ENCODE assay signal across 10 cellular contexts in genomic region chr16:68993885-68994284, GRCh38.
DNase-seq lines count a peak whose midpoint lies in the region; ATAC-seq and TF ChIP-seq lines count a peak whose summit lies in the region.
"Had no signal": no experiment of that assay in that cellular context is flagged by ENCODE, and none has a peak within 500 bp of the region (broad histone marks: within the 10 kb centered on the region; RNA-seq: fewer than 3 reads in every experiment).

No MANE protein-coding gene starts in this region.

- no peak overlapping the region for H3K9ac ChIP-seq in HUES64 (ENCODE audit: low read depth, low read length)
- H3K9ac ChIP-seq in colonic mucosa (ENCODE audit: low read depth in 2 of 2, low read length in 2 of 2) = no peak overlapping the region

- 91% methylated on average over 1 of the region's 1 CpG for WGBS in HUES64
- 41 to 69% methylated on average over 1 of the region's 1 CpG for WGBS in lung, 2 donors

- intact Hi-C loops in colonic mucosa (cut with DNase I) = loop anchor here (10.0 kb wide), 1 partner anchor 111 kb away; the partner anchor contains the start of gene HAS3
- intact Hi-C loops in gastrocnemius medialis (cut with DNase I; ENCODE audit: low total_unique reads) = no loop called here

- H3K27me3 ChIP-seq in HUES64 (ENCODE audit: insufficient read depth, low read length) (no peaks in the 10 kb centered on the region), colonic mucosa (no peaks in the 10 kb centered on the region), lung (ENCODE audit: control insufficient read depth, insufficient read depth) (no peaks in the 10 kb centered on the region), gastrocnemius medialis (no peaks in the 10 kb centered on the region)

- H3K9me3 ChIP-seq in HUES64 (ENCODE audit: insufficient read depth, low read depth, low read length) (no peaks in the 10 kb centered on the region), colonic mucosa (no peaks in the 10 kb centered on the region), lung (ENCODE audit: control insufficient read depth in 2 of 2, insufficient read depth in 1 of 2, low read length in 1 of 2) (no peaks in the 10 kb centered on the region), gastrocnemius medialis (no peaks in the 10 kb centered on the region)

- peak; percentile 63 for DNase-seq in AG09319 (ENCODE audit: extremely low read depth, low read depth)
- DNase-seq in colonic mucosa = no peak
- no peak for DNase-seq in lung (ENCODE audit: low spot score)
- DNase-seq in gastrocnemius medialis = no peak
- DNase-seq in activated effector memory CD4-positive, alpha-beta T cell treated with Interleukin-2 at 50 U/mL for 16 hours = no peak
- no peak for DNase-seq in NCI-H446 treated with DMSO at 0.1 percent for 48 hours (lab: John Stamatoyannopoulos, UW)
- no peak for DNase-seq in cortex of kidney (lab: John Stamatoyannopoulos, UW)
- DNase-seq: activated T-cell treated with anti-CD3 and anti-CD28 coated beads, Interleukin-2, amount 50 U/mL, for 24 hours; NCI-H1105 treated with DMSO at 0.1 percent for 48 hours had no signal

- in situ Hi-C loops in gastrocnemius medialis (cut with MboI; ENCODE audit: low sequenced_read_pairs in 4 of 4) = no loop called here

- H3K4me3 ChIP-seq in HUES64 (ENCODE audit: low read length) = no peak overlapping the region
- no peak overlapping the region for H3K4me3 ChIP-seq in colonic mucosa
- no peak overlapping the region for H3K4me3 ChIP-seq in lung
- no peak overlapping the region for H3K4me3 ChIP-seq in gastrocnemius medialis

- no peak for TF ChIP-seq CTCF in AG09319 (IDR thresholded peaks at IDR 0.05; ENCODE audit: low read depth, low read length)
- TF ChIP-seq CTCF in colonic mucosa (IDR thresholded peaks at IDR 0.05) = no peak
- no peak for TF ChIP-seq CTCF in lung (IDR thresholded peaks at IDR 0.05; ENCODE audit: control extremely low read depth, extremely low read depth)
- no peak for TF ChIP-seq CTCF in gastrocnemius medialis (IDR thresholded peaks at IDR 0.05 in 4 of 5, conservative IDR thresholded peaks at IDR 0.05 in 1 of 5)

- no peak for TF ChIP-seq POLR2A in gastrocnemius medialis (IDR thresholded peaks at IDR 0.05)

- H3K36me3 ChIP-seq in HUES64 (ENCODE audit: insufficient read depth, low read length) (no peaks in the 10 kb centered on the region), colonic mucosa (no peaks in the 10 kb centered on the region), lung (ENCODE audit: control insufficient read depth in 2 of 2, insufficient read depth in 2 of 2, low read length in 2 of 2) (no peaks in the 10 kb centered on the region), gastrocnemius medialis (no peaks in the 10 kb centered on the region)

- H3K4me1 ChIP-seq in HUES64 (ENCODE audit: insufficient read depth, low read length) (peaks cover 41% of the 10 kb centered on the region), colonic mucosa (no peaks in the 10 kb centered on the region), lung (ENCODE audit: control insufficient read depth in 2 of 2, insufficient read depth in 2 of 2, low read length in 2 of 2) (no peaks in the 10 kb centered on the region), gastrocnemius medialis (peaks cover 0 to 4% of the 10 kb centered on the region in 2 donors)

- H3K27ac ChIP-seq in HUES64 (ENCODE audit: low read depth, low read length) (peak overlapping the region; percentile 53; the same call in 1 of the 2 replicates), colonic mucosa (peak overlapping the region; percentile 41), lung (ENCODE audit: low read depth in 1 of 2, low read length in 1 of 2) (no peak overlapping the region), gastrocnemius medialis (no peak overlapping the region)

- ATAC-seq in lung (ENCODE audit: insufficient read depth, low FRiP score) (peak; percentile 88), gastrocnemius medialis (no peak)

Comparison
In these comparisons a context has a peak if more than half of its experiments do, and no peak if none do; other contexts are left out.
1. H3K27ac ChIP-seq: peak in HUES64 (single experiment) and colonic mucosa (single experiment); none in lung (0 of 2) and gastrocnemius medialis (0 of 4).